In the genomic region with DNA sequence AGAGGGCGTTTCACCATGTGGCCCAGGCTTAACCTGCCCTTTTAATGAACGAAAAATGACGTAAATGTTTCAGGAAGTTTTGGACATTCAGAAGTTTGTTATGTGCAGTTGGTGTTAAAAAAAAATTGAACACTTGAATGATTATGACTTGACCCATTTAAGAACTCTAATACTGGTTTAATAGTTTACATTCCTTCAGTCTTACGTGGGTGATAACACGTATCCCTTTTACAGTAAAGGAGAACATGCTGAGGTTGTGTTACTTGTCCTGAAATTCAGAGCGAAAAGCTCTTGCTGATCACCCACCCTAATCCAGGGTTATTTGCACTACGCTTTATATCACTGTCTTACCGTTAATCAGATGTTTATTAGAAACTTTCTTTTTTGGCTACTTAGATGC, we compare ENCODE assay signal across 12 cellular contexts. TPM values are rescaled to one million over a fixed set of nuclear protein-coding genes. Genes with fewer than 3 reads are reported as not detected.
A peak's percentile ranks its signal among the peaks of the same experiment; 100 is the strongest.
DNase-seq lines count a peak whose midpoint lies in the region; ATAC-seq and TF ChIP-seq lines count a peak whose summit lies in the region.
"Had no signal": no experiment of that assay in that cellular context is flagged by ENCODE, and none has a peak within 500 bp of the region (broad histone marks: within the 10 kb centered on the region; RNA-seq: fewer than 3 reads in every experiment).

No MANE protein-coding gene starts in this region.

- H3K27ac ChIP-seq in BLaER1 treated with 17β-estradiol and CSF1 and Interleukin-3, amounts not matched to agents 10 nM and 100 nM, result no peak overlapping the region
- H3K27ac ChIP-seq in body of pancreas (peak overlapping the region in 3 of 4 donors; percentile 97 to 99 (median 98)), neural cell (ENCODE audit: low read length) (no peak overlapping the region), mesendoderm (ENCODE audit: low read depth, low read length) (no peak overlapping the region)
- H3K27ac ChIP-seq: HL-60 had no signal

- CTCF ChIA-PET in Calu3 (lab: Charles Lee), result no interaction called here

- H3K9me3 Mint-ChIP-seq in Calu3 (ENCODE audit: low read depth, unreplicated experiment), result peaks cover 3% of the 10 kb centered on the region

- no peaks in the 10 kb centered on the region for H3K9me3 ChIP-seq in BLaER1 treated with 17β-estradiol and CSF1 and Interleukin-3, amounts not matched to agents 10 nM and 100 nM (replicated peaks in 1 of 11)
- H3K9me3 ChIP-seq in body of pancreas (no peaks in the 10 kb centered on the region), neural cell (ENCODE audit: low read length) (no peaks in the 10 kb centered on the region)

- no peak for ATAC-seq in body of pancreas

- DNase-seq in Calu3, result no peak
- DNase-seq in body of pancreas, result no peak
- no peak for DNase-seq in SKM-1 (lab: John Stamatoyannopoulos, UW; ENCODE audit: unreplicated experiment)
- no peak for DNase-seq in AG08395 (ENCODE audit: low spot score)
- DNase-seq in mesendoderm, result no peak
- DNase-seq: anterior cingulate cortex, NCI-H2171, retina, substantia nigra had no signal

- no peak overlapping the region for H3K9ac ChIP-seq in BLaER1 treated with 17β-estradiol and CSF1 and Interleukin-3, amounts not matched to agents 10 nM and 100 nM
- H3K9ac ChIP-seq in neural cell (ENCODE audit: low read length) (no peak overlapping the region), mesendoderm (ENCODE audit: low read length) (no peak overlapping the region)

- BruUV-seq in Calu3 (replicated peaks; lab: Mats Ljungman, UMichigan), result TSS peak; percentile 43

- no peak overlapping the region for H2BK120ac ChIP-seq in mesendoderm (ENCODE audit: low read depth, low read length)

- no peak overlapping the region for H4K8ac ChIP-seq in mesendoderm (ENCODE audit: low read depth, low read length)

- H3F3A ChIP-seq in neural cell (ENCODE audit: insufficient read depth, low read length, poor library complexity, severe bottlenecking), result no peaks in the 10 kb centered on the region

- TF ChIP-seq EP300 in neural cell (conservative IDR thresholded peaks at IDR 0.05; ENCODE audit: poor library complexity, severe bottlenecking), result no peak

- peak overlapping the region; percentile 81 for H3K4me3 Mint-ChIP-seq in Calu3 (ENCODE audit: low read depth, unreplicated experiment)

- no peak overlapping the region for H2AFZ ChIP-seq in neural cell (ENCODE audit: low read depth, low read length)

- H3K27me3 ChIP-seq in BLaER1 treated with 17β-estradiol and CSF1 and Interleukin-3, amounts not matched to agents 10 nM and 100 nM, result no peaks in the 10 kb centered on the region
- H3K27me3 ChIP-seq in body of pancreas (no peaks in the 10 kb centered on the region), neural cell (ENCODE audit: insufficient read depth, low read depth, low read length) (no peaks in the 10 kb centered on the region), mesendoderm (ENCODE audit: insufficient read depth, low read length, poor library complexity) (no peaks in the 10 kb centered on the region)

- H3K27ac Mint-ChIP-seq in Calu3 (ENCODE audit: unreplicated experiment), result no peak overlapping the region

- H3K23ac ChIP-seq in mesendoderm (ENCODE audit: low read length), result no peak overlapping the region

- peaks cover 5 to 26% (median 16%) of the 10 kb centered on the region in 11 experiments; a peak in 11 of 22 replicates for H3K36me3 ChIP-seq in BLaER1 treated with 17β-estradiol and CSF1 and Interleukin-3, amounts not matched to agents 10 nM and 100 nM
- H3K36me3 ChIP-seq in body of pancreas (replicated peaks in 1 of 2; ENCODE audit: insufficient read depth in 1 of 2, low read depth in 2 of 2), result no peaks in the 10 kb centered on the region
- no peaks in the 10 kb centered on the region for H3K36me3 ChIP-seq in neural cell (ENCODE audit: insufficient read depth, low read length)
- H3K36me3 ChIP-seq in mesendoderm (ENCODE audit: control insufficient read depth, insufficient read depth, low read length), result no peaks in the 10 kb centered on the region

- peaks cover 7% of the 10 kb centered on the region for H3K4me1 Mint-ChIP-seq in Calu3 (ENCODE audit: low read depth, unreplicated experiment)

- H3K79me1 ChIP-seq in mesendoderm (ENCODE audit: low read length), result peaks cover 11% of the 10 kb centered on the region

- no peak overlapping the region for H4K5ac ChIP-seq in mesendoderm (ENCODE audit: low read length)

- peaks cover 18% of the 10 kb centered on the region for H3K36me3 Mint-ChIP-seq in Calu3 (ENCODE audit: insufficient read depth, unreplicated experiment)

- no peak overlapping the region for H2AK5ac ChIP-seq in mesendoderm (ENCODE audit: low read length)

- H3K4ac ChIP-seq in mesendoderm (ENCODE audit: low read depth, low read length), result no peak overlapping the region

- peak overlapping the region; percentile 80 to 98 (median 92); a peak in 21 of 22 replicates for H3K4me2 ChIP-seq in BLaER1 treated with 17β-estradiol and CSF1 and Interleukin-3, amounts not matched to agents 10 nM and 100 nM
- H3K4me2 ChIP-seq in neural cell (ENCODE audit: low read length) (peak overlapping the region; percentile 47), mesendoderm (ENCODE audit: low read length) (no peak overlapping the region)

- WGBS in body of pancreas, 2 donors, result 36 to 51% methylated on average over 8 of the region's 8 CpGs
- WGBS in mesendoderm (ENCODE audit: extremely low coverage, insufficient coverage, low lambda C conversion rate), result no CpG with 5 or more reads among the region's 8 CpGs

- intact Hi-C loops in Calu3 (cut with micrococcal nuclease; ENCODE audit: unreplicated experiment) (no loop called here), body of pancreas (cut with DNase I) (no loop called here)

- no peak overlapping the region for H3K18ac ChIP-seq in mesendoderm (ENCODE audit: low read length)

- no peak overlapping the region for H2BK5ac ChIP-seq in mesendoderm (ENCODE audit: low read length)

- TF ChIP-seq CTCF in Calu3 (IDR thresholded peaks at IDR 0.05; ENCODE audit: unreplicated experiment), result no peak
- TF ChIP-seq CTCF in body of pancreas (IDR thresholded peaks at IDR 0.05), result no peak
- no peak for TF ChIP-seq CTCF in neural cell (IDR thresholded peaks at IDR 0.05; ENCODE audit: poor library complexity, severe bottlenecking)

- TF ChIP-seq RAD21 in neural cell (conservative IDR thresholded peaks at IDR 0.05), result no peak

- peaks cover 13% of the 10 kb centered on the region for H3K27me3 Mint-ChIP-seq in Calu3 (ENCODE audit: unreplicated experiment)

- no peak for TF ChIP-seq POLR2A in body of pancreas (IDR thresholded peaks at IDR 0.05)

- H3K56ac ChIP-seq in mesendoderm (ENCODE audit: low read length), result no peak overlapping the region

- H3K4me1 ChIP-seq in BLaER1 treated with 17β-estradiol and CSF1 and Interleukin-3, amounts not matched to agents 10 nM and 100 nM, result peaks cover 14 to 29% (median 22%) of the 10 kb centered on the region in 10 experiments
- H3K4me1 ChIP-seq in body of pancreas (peaks cover 61% of the 10 kb centered on the region), mesendoderm (ENCODE audit: control insufficient read depth, low read depth, low read length) (peaks cover 3% of the 10 kb centered on the region)

- peak overlapping the region in 1 of 10 experiments; percentile 90; a peak in 1 of 20 replicates for H3K4me3 ChIP-seq in BLaER1 treated with 17β-estradiol and CSF1 and Interleukin-3, amounts not matched to agents 10 nM and 100 nM
- H3K4me3 ChIP-seq in body of pancreas, result no peak overlapping the region
- H3K4me3 ChIP-seq in neural cell (ENCODE audit: low read length), result peak overlapping the region; percentile 93
- H3K4me3 ChIP-seq in mesendoderm (ENCODE audit: low read length), result no peak overlapping the region

- H2BK15ac ChIP-seq in mesendoderm (replicated peaks; ENCODE audit: low read depth), result no peak overlapping the region

- H3K79me2 ChIP-seq in neural cell (replicated peaks; ENCODE audit: insufficient read depth, low read length) (peaks cover 15% of the 10 kb centered on the region), mesendoderm (ENCODE audit: control insufficient read depth, insufficient read depth, low read length) (peaks cover 2% of the 10 kb centered on the region)

- peaks cover 10 to 52% (median 35%) of the 10 kb centered on the region in 11 experiments; a peak in 16 of 22 replicates for H4K20me1 ChIP-seq in BLaER1 treated with 17β-estradiol and CSF1 and Interleukin-3, amounts not matched to agents 10 nM and 100 nM
- no peaks in the 10 kb centered on the region for H4K20me1 ChIP-seq in neural cell (ENCODE audit: insufficient read depth)

- H3K9me2 ChIP-seq in neural cell (ENCODE audit: insufficient read depth, low read length), result no peaks in the 10 kb centered on the region

TF ChIP-seq in neural cell, 6 proteins besides CTCF, POLR2A, EP300 and RAD21 (continues in another document):
- TF ChIP-seq TAF1 (IDR thresholded peaks at IDR 0.05; ENCODE audit: low read depth) (no peak), SMC3 (conservative IDR thresholded peaks at IDR 0.05; ENCODE audit: poor library complexity) (no peak), POLR2AphosphoS5 (IDR thresholded peaks at IDR 0.05) (no peak), EZH2 (IDR thresholded peaks at IDR 0.05; ENCODE audit: borderline replicate concordance, insufficient read depth, low read length, poor library complexity, severe bottlenecking) (no peak)

RNA-seq across cellular contexts. Expression of gene MLYCD, which starts 1.7 kb away (rescaled TPM):
- 10.3 and 11.0 TPM in 2 replicates for total RNA-seq in Calu3 (2022)
- total RNA-seq in body of pancreas, result 10 to 100 TPM; 19.2 to 29.3 TPM
- 2.4 and 3.3 TPM in 2 replicates for polyA plus RNA-seq in neural cell
- 11.0 and 11.2 TPM in 2 replicates for polyA minus RNA-seq in neural cell
- 1.5 TPM for polyA plus RNA-seq in mesendoderm (2013, experiment 1 of 2)
- polyA plus RNA-seq in mesendoderm (2013, experiment 2 of 2), result 1.5 TPM

RNA-seq across cellular contexts. Expression of gene OSGIN1, which starts 52.4 kb away (rescaled TPM):
- total RNA-seq in Calu3 (2022) (13.9 and 15.6 TPM in 2 replicates), body of pancreas (1 to 10 TPM; 4.0 to 5.2 TPM)
- polyA plus RNA-seq in neural cell, result 2.1 TPM in 1 of 2 replicates, not detected in the other
- polyA minus RNA-seq in neural cell, result 0.73 and 2.1 TPM in 2 replicates
- polyA plus RNA-seq in mesendoderm (2013, experiment 1 of 2), result 0.25 TPM
- polyA plus RNA-seq in mesendoderm (2013, experiment 2 of 2), result 0.18 TPM

Comparison
In these comparisons a context has a peak if more than half of its experiments do, and no peak if none do; other contexts are left out.
1. H3K27ac ChIP-seq: peak in body of pancreas (3 of 4); none in BLaER1 treated with 17β-estradiol and CSF1 and Interleukin-3, amounts not matched to agents 10 nM and 100 nM (0 of 11), neural cell (single experiment) and mesendoderm (single experiment).